17 cellular contexts compared by ENCODE assay signal in the genomic region with DNA sequence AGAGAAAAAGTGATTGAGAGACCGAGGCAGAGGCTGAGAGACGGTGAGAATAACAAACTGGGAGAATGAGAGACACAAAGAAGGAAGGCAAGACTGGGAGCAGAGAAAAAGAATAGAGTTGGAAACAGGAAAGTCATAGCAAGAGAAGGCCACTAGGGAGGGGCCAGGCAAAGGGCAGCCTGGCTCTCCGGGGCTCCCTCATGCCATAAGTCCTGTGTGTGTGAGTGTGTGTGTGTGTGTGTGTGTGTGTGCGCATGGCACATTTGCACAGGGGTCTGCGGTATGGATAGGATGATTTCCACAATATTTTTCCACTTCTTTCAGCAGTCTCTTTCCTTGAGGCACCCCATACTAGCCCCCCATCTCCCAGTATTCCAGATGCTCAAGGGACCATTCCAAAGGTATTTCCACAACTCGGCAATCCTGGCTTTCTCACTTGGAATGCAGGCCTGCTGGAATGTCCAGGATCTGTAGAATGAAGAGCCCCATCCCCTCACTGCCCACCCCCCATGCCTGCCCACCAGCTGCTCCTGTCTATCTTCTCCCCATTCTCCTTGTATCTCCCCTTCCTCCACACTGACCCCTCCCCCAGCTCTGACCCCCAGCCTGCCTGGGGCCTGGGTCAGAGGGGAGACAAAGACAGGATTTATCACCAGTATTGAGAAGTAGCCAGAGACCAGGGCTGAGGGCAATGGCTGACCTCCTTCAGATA. TPM values are rescaled to one million over a fixed set of nuclear protein-coding genes. Genes with fewer than 3 reads are reported as not detected.
DNase-seq lines count a peak whose midpoint lies in the region; ATAC-seq and TF ChIP-seq lines count a peak whose summit lies in the region.
"Had no signal": no experiment of that assay in that cellular context is flagged by ENCODE, and none has a peak within 500 bp of the region (broad histone marks: within the 10 kb centered on the region; RNA-seq: fewer than 3 reads in every experiment).

No MANE protein-coding gene starts in this region.

- TF ChIP-seq POLR2A in suprapubic skin (IDR thresholded peaks at IDR 0.05): no peak

- intact Hi-C loops in lower lobe of right lung (cut with DNase I): no loop called here

- H3K9me3 ChIP-seq in lower lobe of right lung (no peaks in the 10 kb centered on the region), suprapubic skin (no peaks in the 10 kb centered on the region)
- H3K9me3 ChIP-seq: A549 had no signal

- WGBS in suprapubic skin: 83% methylated on average over 6 of the region's 6 CpGs

- DNase-seq in NCI-H82 (lab: John Stamatoyannopoulos, UW) (peak; percentile 46), NCI-H82 treated with DMSO at 0.1 percent for 48 hours (lab: John Stamatoyannopoulos, UW; ENCODE audit: unreplicated experiment) (no peak), astrocyte of the cerebellum (ENCODE audit: low read depth) (no peak), lower lobe of right lung (no peak), suprapubic skin (ENCODE audit: low spot score in 2 of 2) (no peak), activated gamma-delta T cell (lab: John Stamatoyannopoulos, UW) (no peak), COR-L47 (lab: John Stamatoyannopoulos, UW) (no peak)
- DNase-seq: activated CD4-positive, alpha-beta T cell treated with anti-CD3 and anti-CD28 coated beads for 48 hours; activated effector memory CD4-positive, alpha-beta T cell treated with anti-CD3 and anti-CD28 coated beads, Interleukin-2, amount 50 U/mL, for 16 hours; NCI-H187; OCI-M1; right cardiac atrium had no signal

- TF ChIP-seq EP300 in suprapubic skin (IDR thresholded peaks at IDR 0.05): no peak

- H3K27ac ChIP-seq in lower lobe of right lung: peak overlapping the region; percentile 18
- H3K27ac ChIP-seq in suprapubic skin: peak overlapping the region; percentile 27
- H3K27ac ChIP-seq: KMS-11 had no signal

- peak; percentile 5 for TF ChIP-seq CTCF in astrocyte of the cerebellum (IDR thresholded peaks at IDR 0.05; ENCODE audit: low read depth, low read length, missing control alignments)
- no peak for TF ChIP-seq CTCF in lower lobe of right lung (IDR thresholded peaks at IDR 0.05)
- TF ChIP-seq CTCF in suprapubic skin (IDR thresholded peaks at IDR 0.05): no peak

- ATAC-seq in lower lobe of right lung (no peak), HG03378 (IDR thresholded peaks at IDR 0.05; ENCODE audit: unreplicated experiment) (no peak)
- ATAC-seq: A549, left lobe of liver, right cardiac atrium had no signal

- H3K36me3 ChIP-seq in lower lobe of right lung (peaks cover 14% of the 10 kb centered on the region), suprapubic skin (peaks cover 18% of the 10 kb centered on the region)

- in situ Hi-C loops in astrocyte of the cerebellum (cut with HindIII; ENCODE audit: low sequenced_read_pairs): no loop called here

- H3K4me3 ChIP-seq in astrocyte of the cerebellum (ENCODE audit: low read depth, low read length) (no peak overlapping the region), lower lobe of right lung (no peak overlapping the region), suprapubic skin (no peak overlapping the region)
- H3K4me3 ChIP-seq: A549 had no signal

- H3K4me1 ChIP-seq in lower lobe of right lung (peaks cover 49% of the 10 kb centered on the region), suprapubic skin (peaks cover 56% of the 10 kb centered on the region)

- H3K27me3 ChIP-seq in lower lobe of right lung (ENCODE audit: low read depth) (no peaks in the 10 kb centered on the region), suprapubic skin (no peaks in the 10 kb centered on the region)

RNA-seq across cellular contexts. Expression of a gene that starts 9.0 kb away (rescaled TPM):
- 0.65 TPM for total RNA-seq in lower lobe of right lung
- total RNA-seq in suprapubic skin: 1 to 10 TPM in 1 of 4 donors, under 1 TPM in 3; 0.38 to 1.7 (median 0.73) TPM
- total RNA-seq: left lobe of liver had no signal

RNA-seq across cellular contexts. Expression of a gene that starts 29.3 kb away (rescaled TPM):
- total RNA-seq in lower lobe of right lung: 28.3 TPM
- 100 to 1,000 TPM in 3 of 4 donors, 10 to 100 TPM in 1; 99.5 to 134 (median 113) TPM for total RNA-seq in suprapubic skin

RNA-seq across cellular contexts. Expression of a gene that starts 30.3 kb away (rescaled TPM):
- total RNA-seq in lower lobe of right lung (129 TPM), suprapubic skin (10 to 100 TPM; 70.9 to 89.0 (median 77.6) TPM)

RNA-seq across cellular contexts. Expression of a gene that starts 54.4 kb away (rescaled TPM):
- total RNA-seq in lower lobe of right lung (13.5 TPM), suprapubic skin (1 to 10 TPM; 1.4 to 8.6 (median 6.3) TPM)
- total RNA-seq: T-helper 1 cell treated with Interleukin-12 subunit alpha and Interleukin-12 subunit beta and Interleukin-4 antibody, amounts not matched to agents 30 ng/mL and 1 ng/mL, for 36 hours had no signal
